Comparison of ENCODE assay signal across 16 cellular contexts in the genomic region with DNA sequence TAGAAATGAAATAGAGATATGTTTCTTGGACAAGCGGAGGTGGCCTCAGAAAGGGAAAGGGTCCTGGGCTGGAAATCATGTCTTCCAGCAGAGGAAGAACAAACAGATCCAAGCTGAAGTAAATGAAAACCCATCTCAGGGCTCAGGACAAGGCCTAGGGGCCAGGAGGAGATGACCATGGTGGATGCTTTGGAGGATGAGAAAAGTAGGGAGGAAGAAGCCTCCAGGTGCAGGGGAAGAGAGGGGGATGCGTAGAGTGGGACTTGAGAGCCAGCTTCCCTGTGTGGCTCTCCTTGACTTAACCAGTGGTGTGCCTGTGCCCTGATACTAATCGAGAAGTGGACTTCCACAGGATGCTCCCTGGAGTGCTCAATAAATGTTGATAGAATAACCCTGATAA.
DNase-seq lines count a peak whose midpoint lies in the region; ATAC-seq and TF ChIP-seq lines count a peak whose summit lies in the region.
"Had no signal": no experiment of that assay in that cellular context is flagged by ENCODE, and none has a peak within 500 bp of the region (broad histone marks: within the 10 kb centered on the region; RNA-seq: fewer than 3 reads in every experiment).

No MANE protein-coding gene starts in this region.

- peak; percentile 38 for DNase-seq in right atrium auricular region (ENCODE audit: low spot score)
- DNase-seq in left ventricle myocardium inferior, result no peak
- DNase-seq in endodermal cell, result peak; percentile 16
- peak; percentile 51 for DNase-seq in osteocyte (ENCODE audit: extremely low spot score, unreplicated experiment)
- DNase-seq in prostate gland (ENCODE audit: low spot score), result no peak
- no peak for DNase-seq in glomerular visceral epithelial cell (ENCODE audit: extremely low spot score)
- DNase-seq: C1 segment of cervical spinal cord; Calu3; CD4-positive, alpha-beta T cell; DMS 273 treated with DMSO at 0.1 percent for 48 hours; GOT3 had no signal

- TF ChIP-seq CTCF in right atrium auricular region (IDR thresholded peaks at IDR 0.05) (no peak), left ventricle myocardium inferior (IDR thresholded peaks at IDR 0.05; ENCODE audit: borderline replicate concordance) (no peak), endodermal cell (conservative IDR thresholded peaks at IDR 0.05) (no peak), osteocyte (IDR thresholded peaks at IDR 0.05) (no peak), prostate gland (IDR thresholded peaks at IDR 0.05) (no peak)

- H3K4me1 ChIP-seq in right atrium auricular region (no peaks in the 10 kb centered on the region), left ventricle myocardium inferior (peaks cover 12% of the 10 kb centered on the region), endodermal cell (ENCODE audit: control insufficient read depth, insufficient read depth, low read length) (no peaks in the 10 kb centered on the region), prostate gland (replicated peaks) (no peaks in the 10 kb centered on the region)
- H3K4me1 ChIP-seq: HAP-1 had no signal

- H3K4me1 Mint-ChIP-seq in endodermal cell, result no peaks in the 10 kb centered on the region
- H3K4me1 Mint-ChIP-seq in osteocyte (ENCODE audit: unreplicated experiment), result no peaks in the 10 kb centered on the region

- H3K27me3 ChIP-seq in right atrium auricular region, result no peaks in the 10 kb centered on the region
- H3K27me3 ChIP-seq in left ventricle myocardium inferior (ENCODE audit: low read depth), result no peaks in the 10 kb centered on the region
- no peaks in the 10 kb centered on the region for H3K27me3 ChIP-seq in endodermal cell (ENCODE audit: control insufficient read depth, insufficient read depth, low read length, poor library complexity, severe bottlenecking)
- H3K27me3 ChIP-seq in prostate gland (replicated peaks; ENCODE audit: insufficient read depth), result no peaks in the 10 kb centered on the region

- H3K36me3 ChIP-seq in right atrium auricular region (no peaks in the 10 kb centered on the region), left ventricle myocardium inferior (no peaks in the 10 kb centered on the region), endodermal cell (ENCODE audit: control insufficient read depth, insufficient read depth, low read length) (no peaks in the 10 kb centered on the region), prostate gland (no peaks in the 10 kb centered on the region)
- H3K36me3 ChIP-seq: HAP-1 had no signal

- TF ChIP-seq POLR2A in prostate gland (IDR thresholded peaks at IDR 0.05), result no peak

- no peak overlapping the region for H3K9ac ChIP-seq in endodermal cell (ENCODE audit: extremely low read depth, low read length, poor library complexity, severe bottlenecking)

- ATAC-seq in HG02840 (IDR thresholded peaks at IDR 0.05; ENCODE audit: low FRiP score, unreplicated experiment), result no peak
- ATAC-seq: GM12878, HepG2 had no signal

- H3K9me3 ChIP-seq in right atrium auricular region (peaks cover 0 to 7% of the 10 kb centered on the region in 2 donors), left ventricle myocardium inferior (replicated peaks) (peaks cover 23% of the 10 kb centered on the region), endodermal cell (ENCODE audit: control insufficient read depth, low read length) (peaks cover 8% of the 10 kb centered on the region), prostate gland (no peaks in the 10 kb centered on the region)

- H3K4me3 ChIP-seq in right atrium auricular region (no peak overlapping the region), left ventricle myocardium inferior (no peak overlapping the region), endodermal cell (ENCODE audit: low read length) (no peak overlapping the region), prostate gland (no peak overlapping the region)
- H3K4me3 ChIP-seq: GM12878, HAP-1 had no signal

- intact Hi-C loops in left ventricle myocardium inferior (cut with micrococcal nuclease), result no loop called here
- intact Hi-C loops in prostate gland (cut with DNase I), result no loop called here

- no peaks in the 10 kb centered on the region for H3K36me3 Mint-ChIP-seq in endodermal cell (ENCODE audit: low read depth)
- H3K36me3 Mint-ChIP-seq in osteocyte (ENCODE audit: unreplicated experiment), result peaks cover 3% of the 10 kb centered on the region

- no peak overlapping the region for H3K27ac ChIP-seq in right atrium auricular region
- no peak overlapping the region for H3K27ac ChIP-seq in left ventricle myocardium inferior (replicated peaks)
- no peak overlapping the region for H3K27ac ChIP-seq in endodermal cell (ENCODE audit: low read depth, low read length)
- no peak overlapping the region for H3K27ac ChIP-seq in prostate gland

- no peak overlapping the region for H3K27ac Mint-ChIP-seq in endodermal cell
- H3K27ac Mint-ChIP-seq in osteocyte (ENCODE audit: unreplicated experiment), result no peak overlapping the region
- H3K27ac Mint-ChIP-seq: B cell; CD4-positive, alpha-beta T cell had no signal

- H3K9me3 Mint-ChIP-seq in endodermal cell (peaks cover 26% of the 10 kb centered on the region), osteocyte (ENCODE audit: unreplicated experiment) (peaks cover 11% of the 10 kb centered on the region)

- WGBS in endodermal cell (ENCODE audit: insufficient coverage in 1 of 2, insufficient read length in 1 of 2), 2 experiments, result 87 to 91% methylated on average over 3 of the region's 3 CpGs
- 84% methylated on average over 3 of the region's 3 CpGs for WGBS in prostate gland

- H3K27me3 Mint-ChIP-seq in endodermal cell (ENCODE audit: insufficient read depth), result peaks cover 6% of the 10 kb centered on the region
- H3K27me3 Mint-ChIP-seq in osteocyte (ENCODE audit: unreplicated experiment), result peaks cover 7% of the 10 kb centered on the region
- H3K27me3 Mint-ChIP-seq: B cell had no signal

- no peak overlapping the region for H3K4me3 Mint-ChIP-seq in endodermal cell
- H3K4me3 Mint-ChIP-seq in osteocyte (ENCODE audit: unreplicated experiment), result no peak overlapping the region
- H3K4me3 Mint-ChIP-seq: B cell; CD4-positive, alpha-beta T cell had no signal

Comparison
In these comparisons a context has a peak if more than half of its experiments do, and no peak if none do; other contexts are left out.
1. DNase-seq: peak in right atrium auricular region (single experiment), endodermal cell (single experiment) and osteocyte (single experiment); none in left ventricle myocardium inferior (single experiment), prostate gland (single experiment) and glomerular visceral epithelial cell (single experiment).